ENCODE assay signal across 11 cellular contexts in the genomic region with DNA sequence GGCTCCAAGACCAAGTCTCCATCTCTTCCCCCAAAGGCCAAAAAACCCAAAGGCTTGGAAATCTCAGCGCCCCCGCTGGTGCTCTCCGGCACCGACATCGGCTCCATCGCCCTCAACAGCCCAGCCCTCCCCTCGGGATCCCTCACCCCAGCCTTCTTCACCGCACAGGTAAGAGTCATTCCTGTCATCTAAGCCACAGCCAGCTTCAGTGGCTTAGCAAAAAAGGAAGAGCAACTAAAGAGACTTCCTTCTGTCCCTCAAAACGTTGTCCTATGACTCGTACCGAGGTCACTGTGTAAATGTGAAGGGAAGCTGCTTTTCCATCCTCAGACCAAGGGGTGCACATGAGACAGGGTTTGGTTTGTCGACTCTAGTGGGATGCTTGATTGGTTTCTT. TPM values are rescaled to one million over a fixed set of nuclear protein-coding genes. Genes with fewer than 3 reads are reported as not detected.
DNase-seq lines count a peak whose midpoint lies in the region; ATAC-seq lines count a peak whose summit lies in the region.
"Had no signal": no experiment of that assay in that cellular context is flagged by ENCODE, and none has a peak within 500 bp of the region (broad histone marks: within the 10 kb centered on the region; RNA-seq: fewer than 3 reads in every experiment).

No MANE protein-coding gene starts in this region.

- no peak overlapping the region for H3K4me3 ChIP-seq in ACC112 (ENCODE audit: low read depth, low read length)
- H3K4me3 ChIP-seq: SJCRH30 had no signal

- ATAC-seq in esophagus mucosa: peak; percentile 40
- no peak for ATAC-seq in T-helper 17 cell
- ATAC-seq in HG02981 (IDR thresholded peaks at IDR 0.05; ENCODE audit: unreplicated experiment): no peak

- no peak overlapping the region for H3K27ac Mint-ChIP-seq in T-helper 17 cell
- H3K27ac Mint-ChIP-seq: activated naive CD4-positive, alpha-beta T cell treated with anti-CD3 and anti-CD28 coated beads, Interleukin-2, amount 10 ng/mL, durations not matched to agents 7 days and 5 days had no signal

- H3K4me1 Mint-ChIP-seq in T-helper 17 cell: peaks cover 43% of the 10 kb centered on the region

- H3K27me3 ChIP-seq in ACC112 (ENCODE audit: insufficient read depth, low read length): no peaks in the 10 kb centered on the region
- H3K27me3 ChIP-seq: SJCRH30 had no signal

- H3K4me1 ChIP-seq in ACC112 (ENCODE audit: control insufficient read depth, insufficient read depth, low read length, unreplicated experiment): peaks cover 20% of the 10 kb centered on the region
- H3K4me1 ChIP-seq: SJCRH30 had no signal

- H3K9me3 ChIP-seq in T-helper 17 cell (ENCODE audit: control insufficient read depth, low read length, poor library complexity, severe bottlenecking): no peaks in the 10 kb centered on the region
- H3K9me3 ChIP-seq: SJCRH30 had no signal

- H3K36me3 Mint-ChIP-seq in T-helper 17 cell (ENCODE audit: low read depth): peaks cover 19% of the 10 kb centered on the region

- no peak overlapping the region for H2AFZ ChIP-seq in ACC112 (ENCODE audit: low read length, unreplicated experiment)

- H3K27me3 Mint-ChIP-seq in T-helper 17 cell: no peaks in the 10 kb centered on the region
- H3K27me3 Mint-ChIP-seq: activated naive CD4-positive, alpha-beta T cell treated with anti-CD3 and anti-CD28 coated beads, Interleukin-2, amount 10 ng/mL, durations not matched to agents 7 days and 5 days had no signal

- peak overlapping the region; percentile 51; the same call in 1 of the 2 replicates for H3K27ac ChIP-seq in ACC112 (ENCODE audit: low read depth, low read length)
- H3K27ac ChIP-seq: SJCRH30 had no signal

- peaks cover 63% of the 10 kb centered on the region for H3K36me3 ChIP-seq in ACC112 (ENCODE audit: insufficient read depth, low read length)

- DNase-seq in EH (ENCODE audit: low read depth): peak; percentile 68
- peak; percentile 66 for DNase-seq in RKO (ENCODE audit: low spot score)
- no peak for DNase-seq in SIG-M5 (lab: John Stamatoyannopoulos, UW)
- no peak for DNase-seq in NK-92 treated with Interleukin-12 subunit alpha and Interleukin-12 subunit beta, amount 100 ng/mL, for 24 hours (lab: John Stamatoyannopoulos, UW)
- no peak for DNase-seq in T-helper 17 cell
- DNase-seq: activated naive CD4-positive, alpha-beta T cell treated with anti-CD3 and anti-CD28 coated beads, Interleukin-2, amount 10 ng/mL, durations not matched to agents 7 days and 5 days; cerebellar nuclear complex; SJCRH30 had no signal

- H3K79me2 ChIP-seq in ACC112 (ENCODE audit: control insufficient read depth, insufficient read depth, low read length, unreplicated experiment): peaks cover 98% of the 10 kb centered on the region

- H3K4me3 Mint-ChIP-seq in T-helper 17 cell: no peak overlapping the region
- H3K4me3 Mint-ChIP-seq: activated naive CD4-positive, alpha-beta T cell treated with anti-CD3 and anti-CD28 coated beads, Interleukin-2, amount 10 ng/mL, durations not matched to agents 7 days and 5 days had no signal

RNA-seq across cellular contexts. Expression of gene ELK3, which starts 53.4 kb away (rescaled TPM):
- total RNA-seq in esophagus mucosa (45.4 TPM), T-helper 17 cell (10 to 100 TPM; 68.8 to 71.2 TPM)

Comparison
In these comparisons a context has a peak if more than half of its experiments do, and no peak if none do; other contexts are left out.
1. DNase-seq: peak in EH (single experiment) and RKO (single experiment); none in SIG-M5 (single experiment), NK-92 treated with Interleukin-12 subunit alpha and Interleukin-12 subunit beta, amount 100 ng/mL, for 24 hours (single experiment) and T-helper 17 cell (0 of 3).